Comparison of ENCODE assay signal across 8 cellular contexts in genomic region chr13:21675095-21676007, GRCh38. TPM values are rescaled to one million over a fixed set of nuclear protein-coding genes. Genes with fewer than 3 reads are reported as not detected.
DNase-seq lines count a peak whose midpoint lies in the region; ATAC-seq, FAIRE-seq and TF ChIP-seq lines count a peak whose summit lies in the region.

No MANE protein-coding gene starts in this region.

- no TSS peak for BruUV-seq in Caco-2 (replicated peaks; lab: Mats Ljungman, UMichigan)

- H3K4me1 Mint-ChIP-seq in Caco-2 (ENCODE audit: low read depth, unreplicated experiment): peaks cover 15% of the 10 kb centered on the region
- no peaks in the 10 kb centered on the region for H3K4me1 Mint-ChIP-seq in activated T-helper 17 cell treated with anti-CD3 and anti-CD28 coated beads, Interleukin-2, amount 50 U/mL, for 72 hours
- H3K4me1 Mint-ChIP-seq in progenitor cell of endocrine pancreas (ENCODE audit: low read depth): peaks cover 35% of the 10 kb centered on the region

- intact Hi-C loops in Caco-2 (cut with micrococcal nuclease; ENCODE audit: unreplicated experiment): loop anchor here (10.0 kb wide), 1 partner anchor 389 kb away; no protein-coding TSS in a partner anchor
- intact Hi-C loops in cardiac septum (cut with DNase I): loop anchor here (2.0 to 10.0 kb wide), 3 partner anchors 61 to 749 kb away; no protein-coding TSS in a partner anchor
- intact Hi-C loops in posterior vena cava (cut with DNase I): no loop called here

- peak overlapping the region; percentile 63 for H3K4me3 ChIP-seq in Caco-2 (ENCODE audit: low read depth, low read length)

- H3K27me3 Mint-ChIP-seq in Caco-2 (ENCODE audit: insufficient read depth, unreplicated experiment) (peaks cover 22% of the 10 kb centered on the region), progenitor cell of endocrine pancreas (peaks cover 18% of the 10 kb centered on the region)
- peaks cover 25% of the 10 kb centered on the region for H3K27me3 Mint-ChIP-seq in activated T-helper 17 cell treated with anti-CD3 and anti-CD28 coated beads, Interleukin-2, amount 50 U/mL, for 72 hours

- H3K9me3 ChIP-seq in Caco-2: no peaks in the 10 kb centered on the region

- ATAC-seq in activated T-helper 17 cell treated with anti-CD3 and anti-CD28 coated beads, Interleukin-2, amount 50 U/mL, for 72 hours (replicated peaks): peak; percentile 25
- no peak for ATAC-seq in HG03097 (IDR thresholded peaks at IDR 0.05; ENCODE audit: low FRiP score, unreplicated experiment)

- DNase-seq in Caco-2 (no peak), NCI-H146 (lab: John Stamatoyannopoulos, UW) (peak; percentile 32), cardiac septum (ENCODE audit: low spot score) (peak; percentile 80), progenitor cell of endocrine pancreas (ENCODE audit: low spot score, unreplicated experiment) (peak; percentile 28), posterior vena cava (ENCODE audit: low spot score) (no peak), HTR-8/SVneo (ENCODE audit: insufficient read length, low spot score) (no peak)

- H3K4me1 ChIP-seq in Caco-2: peaks cover 20% of the 10 kb centered on the region

- CTCF ChIA-PET in Caco-2 (lab: Charles Lee): interaction anchor here (0.7 kb wide), 2 partner anchors 196 to 411 kb away, joined by 5 to 8 read pairs; no protein-coding TSS in a partner anchor

- no peaks in the 10 kb centered on the region for H3K9me3 Mint-ChIP-seq in Caco-2 (ENCODE audit: unreplicated experiment)
- no peaks in the 10 kb centered on the region for H3K9me3 Mint-ChIP-seq in activated T-helper 17 cell treated with anti-CD3 and anti-CD28 coated beads, Interleukin-2, amount 50 U/mL, for 72 hours
- H3K9me3 Mint-ChIP-seq in progenitor cell of endocrine pancreas (ENCODE audit: low read depth): no peaks in the 10 kb centered on the region

- peak overlapping the region; percentile 98 for H3K4me3 Mint-ChIP-seq in Caco-2 (ENCODE audit: unreplicated experiment)
- peak overlapping the region; percentile 89 for H3K4me3 Mint-ChIP-seq in activated T-helper 17 cell treated with anti-CD3 and anti-CD28 coated beads, Interleukin-2, amount 50 U/mL, for 72 hours
- peak overlapping the region; percentile 88 for H3K4me3 Mint-ChIP-seq in progenitor cell of endocrine pancreas (ENCODE audit: low read depth)

- H3K36me3 Mint-ChIP-seq in Caco-2 (ENCODE audit: insufficient read depth, unreplicated experiment): peaks cover 8% of the 10 kb centered on the region
- no peaks in the 10 kb centered on the region for H3K36me3 Mint-ChIP-seq in activated T-helper 17 cell treated with anti-CD3 and anti-CD28 coated beads, Interleukin-2, amount 50 U/mL, for 72 hours (ENCODE audit: low read depth)
- no peaks in the 10 kb centered on the region for H3K36me3 Mint-ChIP-seq in progenitor cell of endocrine pancreas (ENCODE audit: insufficient read depth)

- FAIRE-seq in HTR-8/SVneo (lab: Jason Lieb, UNC): no peak

- H3K27me3 ChIP-seq in Caco-2 (replicated peaks; ENCODE audit: control insufficient read depth, insufficient read depth, low read length): peaks cover 3% of the 10 kb centered on the region; the same call in 1 of the 2 replicates

- no peaks in the 10 kb centered on the region for H3K36me3 ChIP-seq in Caco-2 (ENCODE audit: control insufficient read depth, insufficient read depth, low read length)

- TF ChIP-seq CTCF in Caco-2 (IDR thresholded peaks at IDR 0.05; ENCODE audit: insufficient read depth in 1 of 2, low read depth in 1 of 2, low read length in 1 of 2, severe bottlenecking in 1 of 2, unreplicated experiment in 1 of 2): no peak
- TF ChIP-seq CTCF in progenitor cell of endocrine pancreas (IDR thresholded peaks at IDR 0.05; ENCODE audit: unreplicated experiment): no peak

- POLR2A ChIA-PET in Caco-2 (lab: Charles Lee): no interaction called here

- H3K27ac Mint-ChIP-seq in Caco-2 (ENCODE audit: unreplicated experiment) (no peak overlapping the region), progenitor cell of endocrine pancreas (peak overlapping the region; percentile 1)
- no peak overlapping the region for H3K27ac Mint-ChIP-seq in activated T-helper 17 cell treated with anti-CD3 and anti-CD28 coated beads, Interleukin-2, amount 50 U/mL, for 72 hours

RNA-seq across cellular contexts. Expression of gene FGF9, which starts 4.5 kb away (rescaled TPM):
- 1.0 and 1.1 TPM in 2 replicates for total RNA-seq in Caco-2 (2022)
- total RNA-seq in activated T-helper 17 cell treated with anti-CD3 and anti-CD28 coated beads, Interleukin-2, amount 50 U/mL, for 72 hours: under 1 TPM in 1 of 2 donors, not detected in 1; 0.05 TPM
- total RNA-seq in cardiac septum: 14.3 TPM
- 15.9 and 16.2 TPM in 2 replicates for total RNA-seq in progenitor cell of endocrine pancreas
- total RNA-seq in posterior vena cava: 1 to 10 TPM in 1 of 2 donors, under 1 TPM in 1; 0.90 to 3.1 TPM

Comparison
In these comparisons a context has a peak if more than half of its experiments do, and no peak if none do; other contexts are left out.
1. DNase-seq: peak in NCI-H146 (single experiment), cardiac septum (single experiment) and progenitor cell of endocrine pancreas (single experiment); none in Caco-2 (0 of 2), posterior vena cava (single experiment) and HTR-8/SVneo (single experiment).
2. intact Hi-C loops: an anchor here in Caco-2 (10.0 kb wide) and cardiac septum (2.0 to 10.0 kb wide); none called in posterior vena cava.
3. Peak in every context shown above with its lines, with median percentiles within 50 percentile points of each other: H3K4me3 Mint-ChIP-seq.